In the genomic region with DNA sequence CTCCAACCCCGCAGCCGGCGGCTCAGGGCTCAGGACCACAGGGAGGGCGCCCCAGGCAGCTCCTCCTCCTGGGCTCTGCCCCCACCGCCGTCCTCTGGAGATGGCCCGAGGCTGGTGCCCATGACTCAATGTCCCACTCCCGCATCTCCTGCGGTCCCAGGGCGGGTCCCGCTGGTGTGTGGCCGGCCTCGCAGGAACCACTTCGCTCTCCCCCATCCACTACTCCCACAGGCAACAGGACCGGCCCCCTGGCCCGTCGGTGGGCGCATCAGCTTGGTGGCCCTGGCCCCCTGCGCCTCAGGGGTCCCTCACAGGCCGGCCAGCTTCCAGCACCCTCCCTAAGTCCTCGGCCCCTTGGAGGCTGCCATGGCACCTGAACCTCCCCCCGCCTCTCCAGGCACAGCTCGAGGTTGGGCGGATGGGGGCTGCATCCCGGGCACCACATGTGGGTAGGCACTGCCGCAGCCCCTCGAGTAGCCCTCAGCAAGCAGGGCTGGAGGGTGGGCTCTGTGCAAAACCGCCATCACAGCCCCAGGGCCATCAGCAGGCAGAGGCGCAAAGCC, we compare ENCODE assay signal across 13 cellular contexts. TPM values are rescaled to one million over a fixed set of nuclear protein-coding genes. Genes with fewer than 3 reads are reported as not detected.
DNase-seq lines count a peak whose midpoint lies in the region; ATAC-seq, FAIRE-seq and TF ChIP-seq lines count a peak whose summit lies in the region.
"Had no signal": no experiment of that assay in that cellular context is flagged by ENCODE, and none has a peak within 500 bp of the region (broad histone marks: within the 10 kb centered on the region; RNA-seq: fewer than 3 reads in every experiment).

No MANE protein-coding gene starts in this region.

- H3K27ac ChIP-seq in adrenal gland (peak overlapping the region in 1 of 5 donors; percentile 81), left lung (no peak overlapping the region), stomach (peak overlapping the region; percentile 18 to 92 (median 87)), PC-3 (ENCODE audit: low read length) (no peak overlapping the region), PC-9 (no peak overlapping the region), RWPE1 (no peak overlapping the region)

- BruUV-seq in PC-3 (replicated peaks; lab: Mats Ljungman, UMichigan) (no TSS peak), PC-9 (replicated peaks; lab: Mats Ljungman, UMichigan) (no TSS peak)

- no peak overlapping the region for H2AFZ ChIP-seq in PC-3 (ENCODE audit: low read length)
- no peak overlapping the region for H2AFZ ChIP-seq in PC-9

- no peak for TF ChIP-seq POLR2A in GM12891 (IDR thresholded peaks at IDR 0.05; ENCODE audit: low read depth, low read length)
- TF ChIP-seq POLR2A in adrenal gland (IDR thresholded peaks at IDR 0.05), result no peak
- TF ChIP-seq POLR2A in stomach (IDR thresholded peaks at IDR 0.05), result no peak

- FAIRE-seq in GM12891 (lab: Jason Lieb, UNC), result no peak

- H3K4me2 ChIP-seq in PC-3 (ENCODE audit: low read length) (no peak overlapping the region), PC-9 (no peak overlapping the region)

- intact Hi-C loops in adrenal gland (cut with DNase I), result no loop called here
- intact Hi-C loops in left lung (cut with DNase I), result no loop called here
- intact Hi-C loops in stomach (cut with DNase I; ENCODE audit: low total_unique reads), result no loop called here
- intact Hi-C loops in PC-3 (cut with micrococcal nuclease), result no loop called here
- intact Hi-C loops in PC-9 (cut with micrococcal nuclease; ENCODE audit: unreplicated experiment), result no loop called here

- H3K9me3 ChIP-seq in adrenal gland (replicated peaks in 1 of 3) (no peaks in the 10 kb centered on the region), left lung (no peaks in the 10 kb centered on the region), stomach (no peaks in the 10 kb centered on the region), PC-3 (ENCODE audit: low read length) (no peaks in the 10 kb centered on the region), PC-9 (ENCODE audit: insufficient read depth, low read depth) (no peaks in the 10 kb centered on the region)

- POLR2A ChIA-PET in PC-3 (lab: Charles Lee; ENCODE audit: unreplicated experiment), result no interaction called here
- POLR2A ChIA-PET in PC-9 (lab: Charles Lee; ENCODE audit: unreplicated experiment), result no interaction called here
- POLR2A ChIA-PET in RWPE1 (lab: Yijun Ruan, JAX; ENCODE audit: low non-redundant PET), result no interaction called here

- H3K27me3 ChIP-seq in adrenal gland, result no peaks in the 10 kb centered on the region
- H3K27me3 ChIP-seq in left lung, result no peaks in the 10 kb centered on the region
- no peaks in the 10 kb centered on the region for H3K27me3 ChIP-seq in stomach
- no peaks in the 10 kb centered on the region for H3K27me3 ChIP-seq in PC-3 (ENCODE audit: low read length)
- H3K27me3 ChIP-seq in PC-9 (ENCODE audit: insufficient read depth, low read depth), result 0 out of 2 replicates have a peak, but pooled peaks cover 6% of the 10 kb centered on the region

- TF ChIP-seq CTCF in adrenal gland (IDR thresholded peaks at IDR 0.05) (no peak), left lung (IDR thresholded peaks at IDR 0.05) (no peak), stomach (IDR thresholded peaks at IDR 0.05) (no peak), PC-3 (conservative IDR thresholded peaks at IDR 0.05; ENCODE audit: low read depth, low read length) (no peak), PC-9 (conservative IDR thresholded peaks at IDR 0.05) (no peak), RWPE1 (conservative IDR thresholded peaks at IDR 0.05; ENCODE audit: low read depth) (no peak)

- CTCF ChIA-PET in PC-3 (lab: Charles Lee) (no interaction called here), PC-9 (lab: Charles Lee) (no interaction called here), RWPE1 (lab: Yijun Ruan, JAX) (no interaction called here)

- TF ChIP-seq EP300 in stomach (IDR thresholded peaks at IDR 0.05), result no peak

- H3K79me2 ChIP-seq in PC-3 (ENCODE audit: low read length) (no peaks in the 10 kb centered on the region), PC-9 (ENCODE audit: low read depth) (no peaks in the 10 kb centered on the region)

- WGBS in adrenal gland, 4 donors, result 60 to 100% (median 85%) methylated on average over 1 to 29 of the region's 29 CpGs
- 83 to 98% (median 90%) methylated on average over 8 to 29 of the region's 29 CpGs for WGBS in stomach, 5 donors

- no peaks in the 10 kb centered on the region for H3F3A ChIP-seq in PC-3 (ENCODE audit: low read length, unreplicated experiment)
- H3F3A ChIP-seq in PC-9 (ENCODE audit: insufficient read depth, low read depth), result peaks cover 13% of the 10 kb centered on the region; the same call in 1 of the 2 replicates

- no peak overlapping the region for H3K9ac ChIP-seq in PC-3 (ENCODE audit: low read length)

- H4K20me1 ChIP-seq in PC-3 (ENCODE audit: low read length) (no peaks in the 10 kb centered on the region), PC-9 (ENCODE audit: insufficient read depth) (no peaks in the 10 kb centered on the region)

- no peaks in the 10 kb centered on the region for H3K9me2 ChIP-seq in PC-3 (replicated peaks; ENCODE audit: low read length)
- no peaks in the 10 kb centered on the region for H3K9me2 ChIP-seq in PC-9 (ENCODE audit: insufficient read depth)

- H3K36me3 ChIP-seq in adrenal gland (replicated peaks in 1 of 2), result no peaks in the 10 kb centered on the region
- no peaks in the 10 kb centered on the region for H3K36me3 ChIP-seq in left lung
- no peaks in the 10 kb centered on the region for H3K36me3 ChIP-seq in stomach
- H3K36me3 ChIP-seq in PC-3 (ENCODE audit: low read depth, low read length), result no peaks in the 10 kb centered on the region
- H3K36me3 ChIP-seq in PC-9 (ENCODE audit: low read depth), result no peaks in the 10 kb centered on the region

- no peak for ATAC-seq in left lung
- ATAC-seq in PC-3, result no peak
- ATAC-seq: activated CD8-positive, alpha-beta memory T cell treated with anti-CD3 and anti-CD28 coated beads, Interleukin-2, amount 10 ng/mL, durations not matched to agents 7 days and 5 days had no signal

- H3K4me1 ChIP-seq in adrenal gland (replicated peaks in 1 of 2) (peaks cover 26 to 29% of the 10 kb centered on the region in 2 donors), left lung (peaks cover 17 to 35% of the 10 kb centered on the region in 2 donors), stomach (peaks cover 31 to 67% (median 45%) of the 10 kb centered on the region in 4 donors), PC-3 (ENCODE audit: insufficient read depth, low read length) (peaks cover 15% of the 10 kb centered on the region), PC-9 (replicated peaks; ENCODE audit: insufficient read depth) (peaks cover 17% of the 10 kb centered on the region)

- DNase-seq in GM12891 (ENCODE audit: insufficient read length, low spot score) (peak; percentile 6), adrenal gland (peak in 4 of 7 donors; percentile 13 to 44 (median 24)), left lung (peak; percentile 32 to 71), stomach (peak; percentile 20), PC-3 (no peak), PC-9 (no peak), RWPE1 (ENCODE audit: low spot score) (no peak)
- DNase-seq: activated CD8-positive, alpha-beta memory T cell treated with anti-CD3 and anti-CD28 coated beads, Interleukin-2, amount 10 ng/mL, durations not matched to agents 7 days and 5 days; CD8-positive, alpha-beta memory T cell; erythroblast; stimulated activated CD4-positive, alpha-beta T cell treated with anti-CD3 and anti-CD28 coated beads, Interleukin-4, amount 100 ng/mL, for 4 hours; stimulated activated naive CD4-positive, alpha-beta T cell treated with Interleukin-2 at 50 U/mL for 16 hours; T-helper 9 cell had no signal

- H3K4me3 ChIP-seq in adrenal gland (no peak overlapping the region), left lung (no peak overlapping the region), stomach (peak overlapping the region in 1 of 4 donors; percentile 28), PC-3 (ENCODE audit: low read length) (no peak overlapping the region), PC-9 (no peak overlapping the region)

TF ChIP-seq in GM12891, 5 proteins besides CTCF, POLR2A, EP300 and RAD21:
- TF ChIP-seq PAX5 (IDR thresholded peaks at IDR 0.05; ENCODE audit: insufficient read depth, low read length, severe bottlenecking), result no peak
- no peak for TF ChIP-seq POLR2AphosphoS5 (IDR thresholded peaks at IDR 0.05; ENCODE audit: low read depth, low read length)
- no peak for TF ChIP-seq POU2F2 (IDR thresholded peaks at IDR 0.05; ENCODE audit: low read depth, low read length)
- no peak for TF ChIP-seq SPI1 (IDR thresholded peaks at IDR 0.05; ENCODE audit: low read depth, low read length)
- TF ChIP-seq TAF1 (IDR thresholded peaks at IDR 0.05; ENCODE audit: low read depth, low read length), result no peak
TF ChIP-seq in GM12891: peak in this region for 0.

RNA-seq across cellular contexts. Expression of gene SPON2, which starts 22.8 kb away (rescaled TPM):
- 2.4 TPM for polyA plus RNA-seq in GM12891 (2012; ENCODE audit: low read depth, missing spikeins)
- total RNA-seq in adrenal gland, result 100 to 1,000 TPM in 3 of 8 donors, 10 to 100 TPM in 5; 23.9 to 206 (median 76.7) TPM
- polyA plus RNA-seq in adrenal gland, result 10 to 100 TPM in 2 of 3 donors, 1 to 10 TPM in 1; 4.1 to 83.7 (median 28.4) TPM
- total RNA-seq in left lung, result 10 to 100 TPM; 66.0 to 94.2 TPM
- 100 to 1,000 TPM in 1 of 5 donors, 10 to 100 TPM in 4; 12.8 to 224 (median 63.9) TPM for total RNA-seq in stomach
- polyA plus RNA-seq in stomach, result 10 to 100 TPM; 20.1 to 54.6 (median 40.6) TPM
- 0.80 and 1.0 TPM in 2 replicates for total RNA-seq in PC-3 (2014; rRNA removed)
- 2.0 and 3.4 TPM in 2 replicates for total RNA-seq in PC-9 (2021)

RNA-seq across cellular contexts. Expression of gene CTBP1, which starts 53.7 kb away (rescaled TPM):
- polyA plus RNA-seq in GM12891 (2012; ENCODE audit: low read depth, missing spikeins), result 97.8 TPM
- total RNA-seq in adrenal gland (100 to 1,000 TPM; 143 to 293 (median 169) TPM), left lung (100 to 1,000 TPM; 146 to 167 TPM), stomach (100 to 1,000 TPM in 3 of 5 donors, 10 to 100 TPM in 2; 85.0 to 415 (median 227) TPM), PC-3 (2014; rRNA removed) (223 and 266 TPM in 2 replicates), PC-9 (2021) (153 and 184 TPM in 2 replicates)
- polyA plus RNA-seq in adrenal gland (100 to 1,000 TPM in 2 of 3 donors, 10 to 100 TPM in 1; 45.7 to 172 (median 145) TPM), stomach (10 to 100 TPM; 72.7 to 90.4 (median 83.5) TPM)

Comparison
In these comparisons a context has a peak if more than half of its experiments do, and no peak if none do; other contexts are left out.
1. DNase-seq: peak in GM12891 (single experiment), adrenal gland (4 of 7), left lung (2 of 2) and stomach (single experiment); none in PC-3 (single experiment), PC-9 (0 of 2) and RWPE1 (single experiment).
2. H3K27ac ChIP-seq: peak in stomach (5 of 5); none in left lung (0 of 2), PC-3 (single experiment), PC-9 (single experiment) and RWPE1 (single experiment).